9 cellular contexts compared by ENCODE assay signal in the genomic region with DNA sequence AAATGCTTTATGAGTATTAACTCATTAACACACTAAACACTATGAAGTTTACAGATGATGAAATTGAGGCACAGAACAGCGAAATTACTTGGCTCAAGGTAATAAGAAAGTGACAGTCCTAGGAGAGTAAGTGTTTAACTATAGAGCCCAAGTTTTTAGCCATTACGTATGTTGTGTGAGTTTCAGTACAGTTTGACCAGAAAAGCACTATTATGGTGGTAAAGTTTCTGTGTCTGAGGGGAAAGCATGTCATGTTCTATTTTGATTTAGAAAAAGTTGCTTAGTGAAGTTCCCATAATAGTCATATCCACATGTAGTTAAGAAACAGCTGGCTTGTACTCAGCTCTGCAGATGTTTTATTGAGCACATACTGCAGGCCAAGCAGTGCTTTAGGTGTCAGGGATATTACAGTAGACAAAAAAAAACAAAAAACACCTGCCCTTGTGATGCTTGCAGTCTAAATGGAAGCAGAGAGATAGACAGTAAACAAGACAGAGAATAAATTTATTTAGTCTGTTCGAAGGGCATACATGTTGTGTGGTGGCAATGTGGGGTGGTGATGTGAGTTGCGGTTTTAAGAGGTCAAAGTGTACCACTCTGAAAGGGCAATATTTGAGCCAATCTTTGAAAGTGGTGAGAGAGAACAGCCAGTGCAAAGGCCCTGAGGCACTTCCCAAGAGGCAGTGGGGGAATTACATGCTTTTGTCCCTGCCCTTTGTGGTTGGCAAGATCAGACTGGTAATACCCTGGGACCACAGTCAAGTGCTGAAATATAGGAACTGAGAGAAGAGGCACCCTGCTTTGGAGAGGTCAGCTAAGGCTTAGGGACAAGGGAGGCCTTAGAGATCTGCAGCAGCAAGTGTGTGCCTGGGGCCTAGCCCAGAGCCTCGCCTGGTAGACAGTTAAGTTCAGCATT. TPM values are rescaled to one million over a fixed set of nuclear protein-coding genes. Genes with fewer than 3 reads are reported as not detected.
DNase-seq lines count a peak whose midpoint lies in the region; ATAC-seq and TF ChIP-seq lines count a peak whose summit lies in the region.
"Had no signal": no experiment of that assay in that cellular context is flagged by ENCODE, and none has a peak within 500 bp of the region (broad histone marks: within the 10 kb centered on the region; RNA-seq: fewer than 3 reads in every experiment).

No MANE protein-coding gene starts in this region.

- in situ Hi-C loops in mammary epithelial cell (cut with MboI; ENCODE audit: low sequenced_read_pairs in 2 of 2), result no loop called here

- H3K9ac ChIP-seq in mammary epithelial cell (ENCODE audit: insufficient read depth, low read length), result no peak overlapping the region

- dilution Hi-C loops in mammary epithelial cell (cut with HindIII; ENCODE audit: low sequenced_read_pairs), result no loop called here

- no TSS peak for BruUV-seq in mammary epithelial cell (replicated peaks; lab: Mats Ljungman, UMichigan)

- TF ChIP-seq CTCF in GM12864 (IDR thresholded peaks at IDR 0.05; ENCODE audit: low read depth, low read length, missing control alignments), result no peak
- TF ChIP-seq CTCF in mammary epithelial cell (conservative IDR thresholded peaks at IDR 0.05 in 1 of 2, IDR thresholded peaks at IDR 0.05 in 1 of 2; ENCODE audit: extremely low read depth in 1 of 2, insufficient read depth in 1 of 2, low read depth in 1 of 2, low read length in 2 of 2), result no peak
- TF ChIP-seq CTCF in suprapubic skin (IDR thresholded peaks at IDR 0.05), result no peak

- DNase-seq in GM12864 (ENCODE audit: low read depth) (no peak), mammary epithelial cell (no peak), suprapubic skin (ENCODE audit: low spot score in 2 of 2) (no peak), amniotic stem cell (lab: John Stamatoyannopoulos, UW) (no peak), H7 (no peak)
- no peak for DNase-seq in activated effector memory CD4-positive, alpha-beta T cell treated with Interleukin-2 at 50 U/mL for 16 hours

- H3K4me2 ChIP-seq in mammary epithelial cell (ENCODE audit: insufficient read depth, low read depth, low read length), result no peak overlapping the region

- intact Hi-C loops in mammary epithelial cell (cut with micrococcal nuclease), result no loop called here

- H3K4me1 ChIP-seq in mammary epithelial cell (ENCODE audit: insufficient read depth, low read length) (peaks cover 39% of the 10 kb centered on the region), suprapubic skin (peaks cover 26% of the 10 kb centered on the region)

- CTCF ChIA-PET in mammary epithelial cell (lab: Charles Lee; ENCODE audit: low non-redundant PET), result no interaction called here

- peak overlapping the region; percentile 30; the same call in 1 of the 2 replicates for H3K4me3 ChIP-seq in GM12864 (ENCODE audit: low read depth, low read length)
- H3K4me3 ChIP-seq in mammary epithelial cell (replicated peaks in 1 of 3; ENCODE audit: insufficient read depth in 1 of 3, low read depth in 2 of 3, low read length in 3 of 3), result no peak overlapping the region
- no peak overlapping the region for H3K4me3 ChIP-seq in suprapubic skin
- no peak overlapping the region for H3K4me3 ChIP-seq in H7 (ENCODE audit: insufficient read depth, low read depth, low read length)

- H3K36me3 ChIP-seq in mammary epithelial cell (ENCODE audit: insufficient read depth, low read length), result peaks cover 4% of the 10 kb centered on the region
- H3K36me3 ChIP-seq in suprapubic skin, result peaks cover 11% of the 10 kb centered on the region
- peaks cover 2% of the 10 kb centered on the region; the same call in 1 of the 2 replicates for H3K36me3 ChIP-seq in H7 (replicated peaks; ENCODE audit: control insufficient read depth, insufficient read depth, low read length)

- ATAC-seq in GM19455 (IDR thresholded peaks at IDR 0.05; ENCODE audit: unreplicated experiment) (peak; percentile 51), HG03175 (IDR thresholded peaks at IDR 0.05; ENCODE audit: unreplicated experiment) (peak; percentile 51)
- ATAC-seq: SK-N-SH treated with all-trans-retinoic acid at 6 μM for 48 hours had no signal

- H3K27me3 ChIP-seq in mammary epithelial cell (ENCODE audit: insufficient read depth, low read length), result no peaks in the 10 kb centered on the region
- no peaks in the 10 kb centered on the region for H3K27me3 ChIP-seq in suprapubic skin
- no peaks in the 10 kb centered on the region for H3K27me3 ChIP-seq in H7 (ENCODE audit: control insufficient read depth, insufficient read depth, low read length)

- no peak for TF ChIP-seq EP300 in suprapubic skin (IDR thresholded peaks at IDR 0.05)

- H4K20me1 ChIP-seq in mammary epithelial cell (ENCODE audit: insufficient read depth, low read length), result no peaks in the 10 kb centered on the region

- H3K27ac ChIP-seq in mammary epithelial cell (ENCODE audit: insufficient read depth, low read depth, low read length), result peak overlapping the region; percentile 36
- no peak overlapping the region for H3K27ac ChIP-seq in suprapubic skin

- TF ChIP-seq POLR2A in suprapubic skin (IDR thresholded peaks at IDR 0.05), result no peak

- H3K79me2 ChIP-seq in mammary epithelial cell (ENCODE audit: insufficient read depth, low read length), result peaks cover 53% of the 10 kb centered on the region

- WGBS in mammary epithelial cell (ENCODE audit: low coverage, missing lambda C conversion rate), result 94% methylated on average over 5 of the region's 5 CpGs
- 93% methylated on average over 5 of the region's 5 CpGs for WGBS in suprapubic skin

- H3K9me3 ChIP-seq in mammary epithelial cell (replicated peaks; ENCODE audit: insufficient read depth, low read length), result no peaks in the 10 kb centered on the region
- H3K9me3 ChIP-seq in suprapubic skin, result no peaks in the 10 kb centered on the region

- H2AFZ ChIP-seq in mammary epithelial cell (ENCODE audit: low read depth, low read length), result no peak overlapping the region

RNA-seq across cellular contexts. Expression of a gene that starts 6.2 kb away (rescaled TPM):
- total RNA-seq in mammary epithelial cell (10 to 100 TPM; 17.4 to 33.8 TPM), suprapubic skin (10 to 100 TPM; 13.5 to 25.0 (median 17.2) TPM)
- 8.6 TPM for polyA plus RNA-seq in mammary epithelial cell
- polyA minus RNA-seq in mammary epithelial cell, result 24.3 TPM
- 19.6 and 25.5 TPM in 2 replicates for total RNA-seq in H7 (2014; rRNA removed; shearing (Covaris generic))
